29 cellular contexts compared by ENCODE assay signal in genomic region chr17:73179878-73180277, GRCh38. TPM values are rescaled to one million over a fixed set of nuclear protein-coding genes. Genes with fewer than 3 reads are reported as not detected.
"Had no signal": no experiment of that assay in that cellular context is flagged by ENCODE, and none has a peak within 500 bp of the region (broad histone marks: within the 10 kb centered on the region; RNA-seq: fewer than 3 reads in every experiment).

No MANE protein-coding gene starts in this region.

- H3K9ac ChIP-seq: neural progenitor cell, parathyroid adenoma had no signal

- H3K4me2 ChIP-seq: neural progenitor cell had no signal

- H3K27me3 Mint-ChIP-seq: naive B cell; stimulated activated naive B cell treated with anti-CD40 and anti-IgM and Interleukin-4, amounts not matched to agents 10 μg/mL and 1 μg/mL and 100 μg/mL, for 72 hours; stimulated activated naive CD8-positive, alpha-beta T cell treated with anti-CD3 and anti-CD28 coated beads, Interleukin-15, Interleukin-2, amounts not matched to agents 100 ng/mL and 50 ng/mL, for 24 hours had no signal

- H3K36me3 ChIP-seq: neural progenitor cell, ovary, right lobe of liver, sigmoid colon, stomach, thoracic aorta, thyroid gland, tibial nerve, upper lobe of right lung, uterus had no signal

- H2AFZ ChIP-seq: neural progenitor cell, parathyroid adenoma had no signal

- ATAC-seq: naive thymus-derived CD8-positive, alpha-beta T cell; psoas muscle; right cardiac atrium; right lobe of liver; stimulated activated effector memory CD8-positive, alpha-beta T cell treated with anti-CD3 and anti-CD28 coated beads, Interleukin-12 subunit alpha, Interleukin-12 subunit beta, amount 100 ng/mL, for 72 hours; stimulated activated naive B cell treated with anti-CD40 and anti-IgM and Interleukin-4, amounts not matched to agents 10 μg/mL and 1 μg/mL and 100 μg/mL, for 72 hours; upper lobe of right lung had no signal

- DNase-seq: naive B cell; naive thymus-derived CD8-positive, alpha-beta T cell; nephron progenitor cell; occipital lobe; ovary; posterior cingulate gyrus; psoas muscle; right cardiac atrium; right lobe of liver; sigmoid colon; small intestine; stimulated activated CD4-positive, alpha-beta T cell treated with anti-CD3 and anti-CD28 coated beads, Interleukin-15, amount 100 ng/mL, for 24 hours; stimulated activated CD4-positive, alpha-beta T cell treated with anti-CD3 and anti-CD28 coated beads, Interleukin-2, amount 100 ng/mL, for 24 hours; stimulated activated CD4-positive, alpha-beta T cell treated with anti-CD3 and anti-CD28 coated beads, Interleukin-2, amount 100 ng/mL, for 48 hours; stimulated activated CD4-positive, alpha-beta T cell treated with anti-CD3 and anti-CD28 coated beads, Interleukin-4, amount 100 ng/mL, for 24 hours; stimulated activated naive B cell treated with anti-CD40 and anti-IgM and Interleukin-4, amounts not matched to agents 10 μg/mL and 1 μg/mL and 100 μg/mL, for 72 hours; stimulated activated naive CD4-positive, alpha-beta T cell treated with Interleukin-2 at 50 U/mL for 16 hours; stomach; thyroid gland; trophoblast cell; upper lobe of right lung; uterus had no signal

- H3K36me3 Mint-ChIP-seq: naive thymus-derived CD8-positive, alpha-beta T cell; neural progenitor cell; stimulated activated effector memory CD8-positive, alpha-beta T cell treated with anti-CD3 and anti-CD28 coated beads, Interleukin-12 subunit alpha, Interleukin-12 subunit beta, amount 100 ng/mL, for 72 hours had no signal

- H3K79me2 ChIP-seq: parathyroid adenoma had no signal

- H3K27ac ChIP-seq: neural progenitor cell, ovary, parathyroid adenoma, psoas muscle, right lobe of liver, sigmoid colon, stomach, thoracic aorta, thyroid gland, tibial nerve, upper lobe of right lung, uterus had no signal

- H3K9me3 ChIP-seq: ovary, psoas muscle, right lobe of liver, sigmoid colon, stomach, thoracic aorta, thyroid gland, tibial nerve, upper lobe of right lung, uterus had no signal

- H3K9me3 Mint-ChIP-seq: naive thymus-derived CD8-positive, alpha-beta T cell; nephron progenitor cell; neural progenitor cell; stimulated activated effector memory CD8-positive, alpha-beta T cell treated with anti-CD3 and anti-CD28 coated beads, Interleukin-12 subunit alpha, Interleukin-12 subunit beta, amount 100 ng/mL, for 72 hours; stimulated activated naive B cell treated with anti-CD40 and anti-IgM and Interleukin-4, amounts not matched to agents 10 μg/mL and 1 μg/mL and 100 μg/mL, for 72 hours had no signal

- H3K4me1 ChIP-seq: neural progenitor cell, parathyroid adenoma, psoas muscle, sigmoid colon, thyroid gland, uterus had no signal

- H3K4me1 Mint-ChIP-seq: naive B cell; stimulated activated effector memory CD8-positive, alpha-beta T cell treated with anti-CD3 and anti-CD28 coated beads, Interleukin-12 subunit alpha, Interleukin-12 subunit beta, amount 100 ng/mL, for 72 hours had no signal

- H3K27me3 ChIP-seq: neural progenitor cell, ovary, right lobe of liver, sigmoid colon, stomach, thyroid gland, tibial nerve, upper lobe of right lung, uterus had no signal

- H3K4me3 ChIP-seq: neural progenitor cell, ovary, psoas muscle, right lobe of liver, sigmoid colon, stomach, thoracic aorta, thyroid gland, tibial nerve, upper lobe of right lung, uterus had no signal

- H3K27ac Mint-ChIP-seq: naive B cell; neural progenitor cell; progenitor cell of endocrine pancreas; stimulated activated effector memory CD8-positive, alpha-beta T cell treated with anti-CD3 and anti-CD28 coated beads, Interleukin-12 subunit alpha, Interleukin-12 subunit beta, amount 100 ng/mL, for 72 hours; stimulated activated naive B cell treated with anti-CD40 and anti-IgM and Interleukin-4, amounts not matched to agents 10 μg/mL and 1 μg/mL and 100 μg/mL, for 72 hours; stimulated activated naive CD8-positive, alpha-beta T cell treated with anti-CD3 and anti-CD28 coated beads, Interleukin-15, Interleukin-2, amounts not matched to agents 100 ng/mL and 50 ng/mL, for 24 hours had no signal

- H3K4me3 Mint-ChIP-seq: naive B cell; naive thymus-derived CD8-positive, alpha-beta T cell; nephron progenitor cell; neural progenitor cell; stimulated activated effector memory CD8-positive, alpha-beta T cell treated with anti-CD3 and anti-CD28 coated beads, Interleukin-12 subunit alpha, Interleukin-12 subunit beta, amount 100 ng/mL, for 72 hours; stimulated activated naive B cell treated with anti-CD40 and anti-IgM and Interleukin-4, amounts not matched to agents 10 μg/mL and 1 μg/mL and 100 μg/mL, for 72 hours; stimulated activated naive CD8-positive, alpha-beta T cell treated with anti-CD3 and anti-CD28 coated beads, Interleukin-15, Interleukin-2, amounts not matched to agents 100 ng/mL and 50 ng/mL, for 24 hours had no signal

RNA-seq across cellular contexts. Expression of gene SSTR2, which starts 15.1 kb away (rescaled TPM):
- total RNA-seq: naive thymus-derived CD8-positive, alpha-beta T cell had no signal
- polyA plus RNA-seq: naive thymus-derived CD8-positive, alpha-beta T cell had no signal
